Comparison of ENCODE assay signal across 9 cellular contexts in the genomic region with DNA sequence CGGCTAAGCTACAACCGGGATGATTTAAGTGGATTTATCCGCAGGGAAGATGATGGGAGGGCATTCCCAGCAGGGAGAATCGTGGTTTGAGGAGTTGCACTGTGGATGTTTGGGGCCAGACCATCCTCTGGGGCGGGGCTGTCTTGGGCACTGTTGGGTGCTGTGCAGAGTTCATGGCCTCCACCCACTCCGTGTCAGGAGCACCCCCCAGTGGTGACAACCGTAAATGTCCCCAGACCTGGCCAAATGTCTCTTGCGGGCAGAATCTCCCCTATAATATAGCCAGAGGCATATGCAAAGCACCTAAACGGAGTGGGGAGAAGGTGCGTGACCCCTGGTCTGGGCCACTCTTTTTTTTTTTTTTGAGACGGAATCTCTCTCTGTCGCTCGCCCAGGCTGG. TPM values are rescaled to one million over a fixed set of nuclear protein-coding genes. Genes with fewer than 3 reads are reported as not detected.
DNase-seq lines count a peak whose midpoint lies in the region; ATAC-seq and TF ChIP-seq lines count a peak whose summit lies in the region.
"Had no signal": no experiment of that assay in that cellular context is flagged by ENCODE, and none has a peak within 500 bp of the region (broad histone marks: within the 10 kb centered on the region; RNA-seq: fewer than 3 reads in every experiment).

No MANE protein-coding gene starts in this region.

- H3K27me3 ChIP-seq in dorsolateral prefrontal cortex (no peaks in the 10 kb centered on the region), neutrophil (no peaks in the 10 kb centered on the region)

- no peaks in the 10 kb centered on the region for H3K9me3 ChIP-seq in neutrophil

- intact Hi-C loops in dorsolateral prefrontal cortex (cut with DNase I), result no loop called here

- peaks cover 4 to 5% of the 10 kb centered on the region in 2 experiments for H3K4me1 ChIP-seq in neutrophil (ENCODE audit: control insufficient read depth in 1 of 2, insufficient read depth in 1 of 2, low read depth in 1 of 2, low read length in 1 of 2)

- H3K4me3 ChIP-seq in dorsolateral prefrontal cortex (no peak overlapping the region), neutrophil (ENCODE audit: low read depth in 1 of 2, low read length in 1 of 2) (no peak overlapping the region)

- peaks cover 51% of the 10 kb centered on the region for H3K36me3 ChIP-seq in neutrophil

- peak; percentile 43 for DNase-seq in AG20443 (ENCODE audit: low spot score)
- peak in 69 of 76 experiments; percentile 7 to 85 (median 67) for DNase-seq in HUDEP-2 (lab: John Stamatoyannopoulos, UW; ENCODE audit: unreplicated experiment in 76 of 76)
- DNase-seq in activated CD4-positive, alpha-beta T cell treated with anti-CD3 and anti-CD28 coated beads for 48 hours, result peak; percentile 73
- peak in 1 of 10 donors; percentile 30 for DNase-seq in dorsolateral prefrontal cortex
- DNase-seq in amniotic stem cell (lab: John Stamatoyannopoulos, UW), result no peak
- DNase-seq in mesothelial cell of epicardium (ENCODE audit: low spot score in 2 of 2, unreplicated experiment in 2 of 2), result no peak

- H3K27ac ChIP-seq in dorsolateral prefrontal cortex (peak overlapping the region in 5 of 59 donors; percentile 6 to 45 (median 41)), neutrophil (no peak overlapping the region)

- H3K27me3 Mint-ChIP-seq in mesothelial cell of epicardium (ENCODE audit: low read depth), result no peaks in the 10 kb centered on the region

- H3K4me3 Mint-ChIP-seq in mesothelial cell of epicardium, result no peak overlapping the region

- H3K4me1 Mint-ChIP-seq in mesothelial cell of epicardium, result peaks cover 9% of the 10 kb centered on the region

- TF ChIP-seq CTCF in dorsolateral prefrontal cortex (IDR thresholded peaks at IDR 0.05 in 54 of 56, conservative IDR thresholded peaks at IDR 0.05 in 2 of 56; ENCODE audit: low read depth in 1 of 56, partially characterized antibody in 56 of 56) (peak in 52 of 56 donors; percentile 20 to 67 (median 46)), neutrophil (IDR thresholded peaks at IDR 0.05) (peak; percentile 55), mesothelial cell of epicardium (IDR thresholded peaks at IDR 0.05; ENCODE audit: unreplicated experiment) (no peak)

- ATAC-seq in GM18511 (IDR thresholded peaks at IDR 0.05; ENCODE audit: unreplicated experiment), result no peak

- H3K27ac Mint-ChIP-seq in mesothelial cell of epicardium, result no peak overlapping the region

- no peaks in the 10 kb centered on the region for H3K9me3 Mint-ChIP-seq in mesothelial cell of epicardium

- peaks cover 4% of the 10 kb centered on the region for H3K36me3 Mint-ChIP-seq in mesothelial cell of epicardium

RNA-seq across cellular contexts. Expression of a gene that starts 40.2 kb away (rescaled TPM):
- 10 to 100 TPM in 4 of 120 experiments, 1 to 10 TPM in 112, under 1 TPM in 3, not detected in 1; 0.80 to 14.7 (median 4.2) TPM for total RNA-seq in dorsolateral prefrontal cortex
- 0.60 TPM in 1 of 3 replicates, not detected in the others for total RNA-seq in mesothelial cell of epicardium
- total RNA-seq: glomerular endothelial cell had no signal

RNA-seq across cellular contexts. Expression of a gene that starts 43.2 kb away (rescaled TPM):
- total RNA-seq in dorsolateral prefrontal cortex (1 to 10 TPM in 2 of 120 experiments, not detected in 118; 1.4 to 1.6 TPM), mesothelial cell of epicardium (not detected in 3 replicates)
- total RNA-seq: glomerular endothelial cell had no signal

Comparison
In these comparisons a context has a peak if more than half of its experiments do, and no peak if none do; other contexts are left out.
1. DNase-seq: peak in AG20443 (single experiment), HUDEP-2 (69 of 76) and activated CD4-positive, alpha-beta T cell treated with anti-CD3 and anti-CD28 coated beads for 48 hours (single experiment); none in amniotic stem cell (single experiment) and mesothelial cell of epicardium (0 of 2).